ENCODE assay signal across 16 cellular contexts in genomic region chr1:33061827-33062226, GRCh38. TPM values are rescaled to one million over a fixed set of nuclear protein-coding genes. Genes with fewer than 3 reads are reported as not detected.
DNase-seq lines count a peak whose midpoint lies in the region; ATAC-seq, FAIRE-seq and TF ChIP-seq lines count a peak whose summit lies in the region.
"Had no signal": no experiment of that assay in that cellular context is flagged by ENCODE, and none has a peak within 500 bp of the region (broad histone marks: within the 10 kb centered on the region; RNA-seq: fewer than 3 reads in every experiment).

No MANE protein-coding gene starts in this region.

- no peaks in the 10 kb centered on the region; the same call in 1 of the 3 replicates for H3K9me3 ChIP-seq in GM12878 (replicated peaks; ENCODE audit: control insufficient read depth, insufficient read depth, low read length)

- no peak for TF ChIP-seq POLR2A in GM12878 (IDR thresholded peaks at IDR 0.05; ENCODE audit: low read depth, low read length)

- CTCF ChIA-PET in GM12878 (lab: Yijun Ruan, JAX), result interaction anchor here (1.2 kb wide), 1 partner anchor 31 kb away, joined by 3 read pairs; no protein-coding TSS in a partner anchor

- TF ChIP-seq CTCF in GM12878 (IDR thresholded peaks at IDR 0.05 in 2 of 3, conservative IDR thresholded peaks at IDR 0.05 in 1 of 3; ENCODE audit: control insufficient read depth in 2 of 3, extremely low read depth in 1 of 3, insufficient read depth in 1 of 3, low read depth in 3 of 3, low read length in 3 of 3), result no peak

- H3K4me1 ChIP-seq in GM12878 (ENCODE audit: control insufficient read depth, insufficient read depth, low read length), result peaks cover 9% of the 10 kb centered on the region

- no peak overlapping the region for H3K4me3 ChIP-seq in GM12878
- H3K4me3 ChIP-seq: BLaER1 treated with 17β-estradiol and CSF1 and Interleukin-3, amounts not matched to agents 10 nM and 100 nM; GM23338 had no signal

- DNase-seq in CD1c-positive myeloid dendritic cell (ENCODE audit: extremely low spot score) (peak; percentile 83), MV-4-11 (lab: John Stamatoyannopoulos, UW) (peak; percentile 76), GM12878 (ENCODE audit: low read depth, low spot score) (no peak), pons (ENCODE audit: low spot score) (peak; percentile 72), HPDE6-E6E7 (ENCODE audit: extremely low spot score) (no peak), retina (no peak)
- no peak for DNase-seq in stimulated activated naive CD4-positive, alpha-beta T cell (lab: John Stamatoyannopoulos, UW)
- DNase-seq: ACHN; Calu3; CD4-positive, alpha-beta T cell; DMS 273 treated with DMSO at 0.1 percent for 48 hours; DMS79; H7 had no signal

- H3K36me3 ChIP-seq in GM12878 (ENCODE audit: control insufficient read depth in 2 of 2, insufficient read depth in 2 of 2, low read length in 1 of 2), result no peaks in the 10 kb centered on the region

- no peaks in the 10 kb centered on the region for H3K27me3 ChIP-seq in GM12878 (replicated peaks in 1 of 2; ENCODE audit: control insufficient read depth in 2 of 2, insufficient read depth in 2 of 2, low read length in 1 of 2)
- H3K27me3 ChIP-seq: BLaER1 treated with 17β-estradiol and CSF1 and Interleukin-3, amounts not matched to agents 10 nM and 100 nM had no signal

- POLR2A ChIA-PET in GM12878 (lab: Charles Lee), result no interaction called here

- no peak for TF ChIP-seq RAD21 in GM12878 (IDR thresholded peaks at IDR 0.05; ENCODE audit: insufficient read depth, low read depth, low read length)

- no peak overlapping the region for H3K27ac ChIP-seq in GM12878 (ENCODE audit: control insufficient read depth, insufficient read depth)

- no peak for FAIRE-seq in GM12878 (lab: Jason Lieb, UNC)
- FAIRE-seq: GM12892 had no signal

- RAD21 ChIA-PET in GM12878 (lab: Charles Lee; ENCODE audit: unreplicated experiment), result no interaction called here

- intact Hi-C loops in GM12878 (cut with micrococcal nuclease; ENCODE audit: unreplicated experiment), result no loop called here

- ATAC-seq in GM12878, result no peak
- ATAC-seq: GM23338 had no signal

- BruUV-seq in GM12878 (replicated peaks; lab: Mats Ljungman, UMichigan), result no TSS peak

- no peak overlapping the region for H3K9ac ChIP-seq in GM12878 (ENCODE audit: control insufficient read depth, insufficient read depth, low read length)
- H3K9ac ChIP-seq: BLaER1 treated with 17β-estradiol and CSF1 and Interleukin-3, amounts not matched to agents 10 nM and 100 nM had no signal

- SMC1A ChIA-PET in GM12878 (lab: Charles Lee; ENCODE audit: uncharacterized antibody, unreplicated experiment), result no interaction called here

- in situ Hi-C loops in GM12878 (cut with MboI), result no loop called here

- TF ChIP-seq EP300 in GM12878 (IDR thresholded peaks at IDR 0.05; ENCODE audit: borderline replicate concordance in 1 of 2, control insufficient read depth in 1 of 2, low read depth in 2 of 2, low read length in 2 of 2), result no peak

- no peaks in the 10 kb centered on the region for H4K20me1 ChIP-seq in GM12878 (ENCODE audit: control insufficient read depth, insufficient read depth)
- H4K20me1 ChIP-seq: BLaER1 treated with 17β-estradiol and CSF1 and Interleukin-3, amounts not matched to agents 10 nM and 100 nM had no signal

- no peaks in the 10 kb centered on the region for H3K79me2 ChIP-seq in GM12878 (ENCODE audit: control insufficient read depth, insufficient read depth, low read length)

- H3K4me2 ChIP-seq in GM12878 (ENCODE audit: control insufficient read depth, insufficient read depth), result no peak overlapping the region
- H3K4me2 ChIP-seq: GM23338 had no signal

- H2AFZ ChIP-seq in GM12878 (ENCODE audit: control insufficient read depth, low read depth, low read length), result no peak overlapping the region
- H2AFZ ChIP-seq: GM23338 had no signal

TF ChIP-seq in GM12878, 131 proteins besides CTCF, POLR2A, EP300 and RAD21:
- TF ChIP-seq LARP7 (IDR thresholded peaks at IDR 0.05), result no peak
- peak; percentile 61; the same call in 1 of the 2 replicates for TF ChIP-seq SPI1 (IDR thresholded peaks at IDR 0.05; ENCODE audit: borderline replicate concordance, insufficient read depth, low read depth, low read length)

RNA-seq across cellular contexts. Expression of gene AZIN2, which starts 19.1 kb away (rescaled TPM):
- 0.69 and 0.88 TPM in 2 replicates for total RNA-seq in GM12878 (2013; cell fraction: nucleolus; rRNA removed)
- 0.16 and 0.85 TPM in 2 replicates for total RNA-seq in GM12878 (2014; rRNA removed)
- total RNA-seq in GM12878 (2014; rRNA removed; fragmentation: Illumina TruSeq; extraction: Trizol), result 0.31 TPM in 1 of 2 replicates, not detected in the other
- 0.19 and 0.31 TPM in 2 replicates for total RNA-seq in GM12878 (2021)
- polyA plus RNA-seq in GM12878 (2011; ENCODE audit: low read depth), result 2.5 TPM
- 0.04 and 0.14 TPM in 2 replicates for polyA plus RNA-seq in GM12878 (2011; rRNA removed)
- 0.18 and 0.22 TPM in 2 replicates for polyA plus RNA-seq in GM12878 (2011; cell fraction: cytosol; rRNA removed)
- 0.25 and 0.44 TPM in 2 replicates for polyA plus RNA-seq in GM12878 (2011; cell fraction: nucleus; rRNA removed)
- polyA plus RNA-seq in GM12878 (2012), result 0.34 and 0.55 TPM in 2 replicates
- polyA plus RNA-seq in GM12878 (2014; fragmentation: Illumina TruSeq; extraction: Trizol), result 0.03 and 0.12 TPM in 2 replicates
- under 1 TPM; 0.02 to 0.05 TPM for polyA plus RNA-seq in GM12878 (2014; fragmentation: Nextera tagmentation; extraction: Ambion mirVana)
- 0.15 and 0.52 TPM in 2 replicates for polyA plus RNA-seq in GM12878 (2014; rRNA removed)
- under 1 TPM; 0.33 to 0.35 TPM for polyA plus RNA-seq in GM12878 (2016; fragmentation: Nextera tagmentation; extraction: Ambion mirVana)
- 0.15 TPM in 1 of 2 replicates, not detected in the other for polyA minus RNA-seq in GM12878 (2011; rRNA and poly(A)+ RNA removed)
- not detected in 2 replicates for polyA minus RNA-seq in GM12878 (2011; cell fraction: cytosol; rRNA and poly(A)+ RNA removed)
- polyA minus RNA-seq in GM12878 (2011; cell fraction: nucleus; rRNA and poly(A)+ RNA removed), result 0.36 and 0.86 TPM in 2 replicates

RNA-seq across cellular contexts. Expression of gene AK2, which starts 25.1 kb away (rescaled TPM):
- total RNA-seq in GM12878 (2013; cell fraction: nucleolus; rRNA removed), result 424 and 447 TPM in 2 replicates
- total RNA-seq in GM12878 (2014; rRNA removed), result 191 and 229 TPM in 2 replicates
- 284 and 290 TPM in 2 replicates for total RNA-seq in GM12878 (2014; rRNA removed; fragmentation: Illumina TruSeq; extraction: Trizol)
- total RNA-seq in GM12878 (2021), result 272 and 290 TPM in 2 replicates
- polyA plus RNA-seq in GM12878 (2011; ENCODE audit: low read depth), result 86.3 TPM
- 415 and 485 TPM in 2 replicates for polyA plus RNA-seq in GM12878 (2011; rRNA removed)
- 398 and 633 TPM in 2 replicates for polyA plus RNA-seq in GM12878 (2011; cell fraction: cytosol; rRNA removed)
- 263 and 302 TPM in 2 replicates for polyA plus RNA-seq in GM12878 (2011; cell fraction: nucleus; rRNA removed)
- 170 and 192 TPM in 2 replicates for polyA plus RNA-seq in GM12878 (2012)
- 500 and 533 TPM in 2 replicates for polyA plus RNA-seq in GM12878 (2014; fragmentation: Illumina TruSeq; extraction: Trizol)
- polyA plus RNA-seq in GM12878 (2014; fragmentation: Nextera tagmentation; extraction: Ambion mirVana), result 10 to 100 TPM; 52.3 to 80.3 TPM
- 248 and 259 TPM in 2 replicates for polyA plus RNA-seq in GM12878 (2014; rRNA removed)
- 100 to 1,000 TPM; 347 to 359 TPM for polyA plus RNA-seq in GM12878 (2016; fragmentation: Nextera tagmentation; extraction: Ambion mirVana)
- polyA minus RNA-seq in GM12878 (2011; rRNA and poly(A)+ RNA removed), result 119 and 142 TPM in 2 replicates
- polyA minus RNA-seq in GM12878 (2011; cell fraction: cytosol; rRNA and poly(A)+ RNA removed), result 81.6 and 83.8 TPM in 2 replicates
- 73.0 and 82.6 TPM in 2 replicates for polyA minus RNA-seq in GM12878 (2011; cell fraction: nucleus; rRNA and poly(A)+ RNA removed)

Comparison
In these comparisons a context has a peak if more than half of its experiments do, and no peak if none do; other contexts are left out.
1. DNase-seq: peak in CD1c-positive myeloid dendritic cell (single experiment), MV-4-11 (single experiment) and pons (single experiment); none in GM12878 (single experiment), HPDE6-E6E7 (single experiment), retina (single experiment) and stimulated activated naive CD4-positive, alpha-beta T cell (0 of 6).